ENCODE assay signal across 9 cellular contexts in the genomic region with DNA sequence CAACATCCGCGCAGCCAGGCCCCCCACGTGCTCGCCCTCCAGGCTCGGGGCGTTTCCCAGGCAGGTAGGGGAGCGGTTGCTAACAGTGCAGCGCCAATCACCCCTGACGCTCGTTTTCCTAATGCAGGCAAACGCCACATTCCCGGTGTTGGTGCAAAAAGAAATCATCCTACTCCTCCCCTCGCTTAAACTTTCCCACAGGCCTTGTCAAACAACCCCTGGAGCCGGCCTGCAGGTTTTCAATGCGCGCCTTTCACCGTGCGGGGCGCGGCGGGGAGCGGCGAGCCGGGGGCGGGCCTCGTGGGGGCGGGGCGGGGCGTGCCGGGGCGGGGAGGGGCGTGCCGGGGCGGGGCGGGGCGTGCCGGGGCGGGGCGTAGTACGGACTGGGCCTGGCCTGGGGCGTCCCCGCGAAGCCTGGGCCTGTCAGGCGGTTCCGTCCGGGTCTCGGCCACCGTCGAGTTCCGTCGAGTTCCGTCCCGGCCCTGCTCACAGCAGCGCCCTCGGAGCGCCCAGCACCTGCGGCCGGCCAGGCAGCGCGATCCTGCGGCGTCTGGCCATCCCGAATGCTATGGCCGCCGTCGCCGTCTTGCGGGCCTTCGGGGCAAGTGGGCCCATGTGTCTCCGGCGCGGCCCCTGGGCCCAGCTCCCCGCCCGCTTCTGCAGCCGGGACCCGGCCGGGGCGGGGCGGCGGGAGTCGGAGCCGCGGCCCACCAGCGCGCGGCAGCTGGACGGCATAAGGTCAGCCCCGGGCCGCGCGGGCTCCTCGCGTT. TPM values are rescaled to one million over a fixed set of nuclear protein-coding genes. Genes with fewer than 3 reads are reported as not detected.
DNase-seq lines count a peak whose midpoint lies in the region; ATAC-seq, FAIRE-seq and TF ChIP-seq lines count a peak whose summit lies in the region.
"Had no signal": no experiment of that assay in that cellular context is flagged by ENCODE, and none has a peak within 500 bp of the region (broad histone marks: within the 10 kb centered on the region; RNA-seq: fewer than 3 reads in every experiment).

A gene with protein sequence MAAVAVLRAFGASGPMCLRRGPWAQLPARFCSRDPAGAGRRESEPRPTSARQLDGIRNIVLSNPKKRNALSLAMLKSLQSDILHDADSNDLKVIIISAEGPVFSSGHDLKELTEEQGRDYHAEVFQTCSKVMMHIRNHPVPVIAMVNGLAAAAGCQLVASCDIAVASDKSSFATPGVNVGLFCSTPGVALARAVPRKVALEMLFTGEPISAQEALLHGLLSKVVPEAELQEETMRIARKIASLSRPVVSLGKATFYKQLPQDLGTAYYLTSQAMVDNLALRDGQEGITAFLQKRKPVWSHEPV (plus strand): TSS at position 374 of the 770 bp plus-strand sequence. CDS start 195 bp downstream, at position 569.

- no peak for TF ChIP-seq CTCF in lower lobe of right lung (IDR thresholded peaks at IDR 0.05)

- ATAC-seq in HG03460 (IDR thresholded peaks at IDR 0.05; ENCODE audit: unreplicated experiment) (peak; percentile 70), lower lobe of right lung (peak; percentile 94 to 96)

- H3K4me3 Mint-ChIP-seq in activated CD4-positive, alpha-beta T cell treated with anti-CD3 and anti-CD28 coated beads, Interleukin-2, amount 10 ng/mL, durations not matched to agents 7 days and 5 days, result peak within 1 kb of the TSS; percentile 65

- no peaks in the 10 kb centered on the region for H3K36me3 Mint-ChIP-seq in activated CD4-positive, alpha-beta T cell treated with anti-CD3 and anti-CD28 coated beads, Interleukin-2, amount 10 ng/mL, durations not matched to agents 7 days and 5 days (ENCODE audit: low read depth)

- CTCF ChIA-PET in activated CD4-positive, alpha-beta T cell treated with anti-CD3 and anti-CD28 coated beads, Interleukin-2, amount 10 ng/mL, durations not matched to agents 7 days and 5 days (lab: Charles Lee), result no interaction called here

- H3K9me3 Mint-ChIP-seq in activated CD4-positive, alpha-beta T cell treated with anti-CD3 and anti-CD28 coated beads, Interleukin-2, amount 10 ng/mL, durations not matched to agents 7 days and 5 days, result peaks cover 12% of the 10 kb centered on the region

- intact Hi-C loops in lower lobe of right lung (cut with DNase I), result no loop called here

- peak within 1 kb of the TSS; percentile 91 to 100 (median 98) for H3K4me2 ChIP-seq in BLaER1 treated with 17β-estradiol and CSF1 and Interleukin-3, amounts not matched to agents 10 nM and 100 nM
- H3K4me2 ChIP-seq: KMS-11 had no signal

- H3K4me3 ChIP-seq in BLaER1 treated with 17β-estradiol and CSF1 and Interleukin-3, amounts not matched to agents 10 nM and 100 nM, result peak within 1 kb of the TSS; percentile 74 to 88 (median 78)
- H3K4me3 ChIP-seq in lower lobe of right lung, result peak within 1 kb of the TSS; percentile 75

- no peaks in the 10 kb centered on the region for H4K20me1 ChIP-seq in BLaER1 treated with 17β-estradiol and CSF1 and Interleukin-3, amounts not matched to agents 10 nM and 100 nM

- H3K9me3 ChIP-seq in BLaER1 treated with 17β-estradiol and CSF1 and Interleukin-3, amounts not matched to agents 10 nM and 100 nM (replicated peaks in 1 of 11), result peaks cover 0 to 14% (median 10%) of the 10 kb centered on the region in 11 experiments; a peak in 17 of 22 replicates
- H3K9me3 ChIP-seq in lower lobe of right lung, result no peaks in the 10 kb centered on the region

- H3K36me3 ChIP-seq in BLaER1 treated with 17β-estradiol and CSF1 and Interleukin-3, amounts not matched to agents 10 nM and 100 nM, result no peaks in the 10 kb centered on the region; a peak in 1 of 22 replicates
- no peaks in the 10 kb centered on the region for H3K36me3 ChIP-seq in lower lobe of right lung

- peaks cover 18% of the 10 kb centered on the region for H3K4me1 Mint-ChIP-seq in activated CD4-positive, alpha-beta T cell treated with anti-CD3 and anti-CD28 coated beads, Interleukin-2, amount 10 ng/mL, durations not matched to agents 7 days and 5 days

- no peak within 1 kb of the TSS for H3K27ac Mint-ChIP-seq in activated CD4-positive, alpha-beta T cell treated with anti-CD3 and anti-CD28 coated beads, Interleukin-2, amount 10 ng/mL, durations not matched to agents 7 days and 5 days

- DNase-seq in GM19239 (ENCODE audit: insufficient read length, low spot score), result peak; percentile 73
- DNase-seq in activated CD4-positive, alpha-beta T cell treated with anti-CD3 and anti-CD28 coated beads, Interleukin-2, amount 10 ng/mL, durations not matched to agents 7 days and 5 days, result peak; percentile 47
- peak; percentile 72 for DNase-seq in ecto neural progenitor cell (ENCODE audit: low spot score)
- DNase-seq in lower lobe of right lung, result peak; percentile 90
- DNase-seq in stimulated activated CD8-positive, alpha-beta memory T cell treated with anti-CD3 and anti-CD28 coated beads, Interleukin-15, amount 100 ng/mL, for 1 hour (ENCODE audit: low read depth), result peak; percentile 21
- no peak for DNase-seq in MV-4-11 (lab: John Stamatoyannopoulos, UW)

- no peak for FAIRE-seq in GM19239 (lab: Jason Lieb, UNC)

- H3K27me3 Mint-ChIP-seq in activated CD4-positive, alpha-beta T cell treated with anti-CD3 and anti-CD28 coated beads, Interleukin-2, amount 10 ng/mL, durations not matched to agents 7 days and 5 days, result peaks cover 29% of the 10 kb centered on the region

- H3K27me3 ChIP-seq in BLaER1 treated with 17β-estradiol and CSF1 and Interleukin-3, amounts not matched to agents 10 nM and 100 nM, result no peaks in the 10 kb centered on the region; a peak in 1 of 22 replicates
- no peaks in the 10 kb centered on the region for H3K27me3 ChIP-seq in lower lobe of right lung (ENCODE audit: low read depth)

- POLR2A ChIA-PET in activated CD4-positive, alpha-beta T cell treated with anti-CD3 and anti-CD28 coated beads, Interleukin-2, amount 10 ng/mL, durations not matched to agents 7 days and 5 days (lab: Charles Lee), result no interaction called here

- peak within 1 kb of the TSS; percentile 72 to 91 (median 82) for H3K27ac ChIP-seq in BLaER1 treated with 17β-estradiol and CSF1 and Interleukin-3, amounts not matched to agents 10 nM and 100 nM
- peak within 1 kb of the TSS; percentile 92 for H3K27ac ChIP-seq in lower lobe of right lung
- H3K27ac ChIP-seq: KMS-11 had no signal

- H3K4me1 ChIP-seq in BLaER1 treated with 17β-estradiol and CSF1 and Interleukin-3, amounts not matched to agents 10 nM and 100 nM, result peaks cover 15 to 30% (median 23%) of the 10 kb centered on the region in 10 experiments
- H3K4me1 ChIP-seq in lower lobe of right lung, result peaks cover 27% of the 10 kb centered on the region

- peak within 1 kb of the TSS; percentile 81 to 95 (median 88) for H3K9ac ChIP-seq in BLaER1 treated with 17β-estradiol and CSF1 and Interleukin-3, amounts not matched to agents 10 nM and 100 nM
- H3K9ac ChIP-seq: KMS-11 had no signal

RNA-seq across cellular contexts. Expression of the gene that starts here (rescaled TPM):
- total RNA-seq in activated CD4-positive, alpha-beta T cell treated with anti-CD3 and anti-CD28 coated beads, Interleukin-2, amount 10 ng/mL, durations not matched to agents 7 days and 5 days, result 1 to 10 TPM; 1.0 to 1.1 TPM
- 29.5 TPM for total RNA-seq in lower lobe of right lung

Comparison
In these comparisons a context has a peak if more than half of its experiments do, and no peak if none do; other contexts are left out.
1. RNA of the gene that starts here (total RNA-seq): 29.5 TPM in lower lobe of right lung (single experiment); 1.0 to 1.1 TPM in activated CD4-positive, alpha-beta T cell treated with anti-CD3 and anti-CD28 coated beads, Interleukin-2, amount 10 ng/mL, durations not matched to agents 7 days and 5 days; every median in the first group is over 10 times any median in the second.